8 cellular contexts compared by ENCODE assay signal in genomic region chr16:85330694-85331188, GRCh38.
A peak's percentile ranks its signal among the peaks of the same experiment; 100 is the strongest.
DNase-seq lines count a peak whose midpoint lies in the region; ATAC-seq, FAIRE-seq and TF ChIP-seq lines count a peak whose summit lies in the region.

No MANE protein-coding gene starts in this region.

- peak; percentile 58 for ATAC-seq in CD4-positive, alpha-beta T cell (ENCODE audit: poor library complexity)
- ATAC-seq in GM21786 (IDR thresholded peaks at IDR 0.05; ENCODE audit: unreplicated experiment) = no peak
- ATAC-seq in HG02588 (IDR thresholded peaks at IDR 0.05; ENCODE audit: unreplicated experiment) = no peak
- ATAC-seq in GM18868 (IDR thresholded peaks at IDR 0.05; ENCODE audit: unreplicated experiment) = no peak

- H3K36me3 ChIP-seq in kidney (ENCODE audit: control insufficient read depth in 1 of 2, insufficient read depth in 2 of 2, low read length in 2 of 2) = no peaks in the 10 kb centered on the region

- H3K27ac ChIP-seq in CD4-positive, alpha-beta T cell (ENCODE audit: low read depth, low read length) = no peak overlapping the region
- H3K27ac ChIP-seq in kidney (ENCODE audit: low read depth in 2 of 2, low read length in 2 of 2) = no peak overlapping the region

- no peak for FAIRE-seq in kidney (lab: Jason Lieb, UNC)

- intact Hi-C loops in CD4-positive, alpha-beta T cell (cut with DNase I, micrococcal nuclease) = loop anchor here (1.0 kb wide), 1 partner anchor 27 kb away; no protein-coding TSS in a partner anchor
- intact Hi-C loops in kidney (cut with DNase I) = no loop called here

- H3K4me3 Mint-ChIP-seq in CD4-positive, alpha-beta T cell = no peak overlapping the region

- H3K36me3 Mint-ChIP-seq in CD4-positive, alpha-beta T cell (ENCODE audit: low read depth) = no peaks in the 10 kb centered on the region

- no peaks in the 10 kb centered on the region for H3K9me3 Mint-ChIP-seq in CD4-positive, alpha-beta T cell

- no peak overlapping the region for H3K27ac Mint-ChIP-seq in CD4-positive, alpha-beta T cell

- H3K9ac ChIP-seq in kidney (ENCODE audit: low read length in 2 of 2) = no peak overlapping the region

- peaks cover 12 to 26% of the 10 kb centered on the region in 2 donors for H3K4me1 ChIP-seq in kidney (ENCODE audit: control insufficient read depth in 1 of 2, insufficient read depth in 1 of 2, low read depth in 1 of 2, low read length in 2 of 2)

- DNase-seq in CD4-positive, alpha-beta T cell = peak in 1 of 10 experiments; percentile 16
- DNase-seq in NCI-H460 (ENCODE audit: extremely low read depth, low read depth) (peak; percentile 43), astrocyte of the hippocampus (ENCODE audit: low read depth, low spot score) (peak; percentile 81), kidney (no peak)

- CTCF ChIA-PET in CD4-positive, alpha-beta T cell (lab: Charles Lee) = interaction anchor here (0.6 kb wide), 1 partner anchor 22 kb away, joined by 3 read pairs; no protein-coding TSS in a partner anchor

- peaks cover 23% of the 10 kb centered on the region for H3K4me1 Mint-ChIP-seq in CD4-positive, alpha-beta T cell (ENCODE audit: low read depth)

- peaks cover 19% of the 10 kb centered on the region for H3K27me3 ChIP-seq in CD4-positive, alpha-beta T cell (ENCODE audit: control insufficient read depth, insufficient read depth, low read length)

- POLR2A ChIA-PET in CD4-positive, alpha-beta T cell (lab: Charles Lee) = interaction anchor here (0.7 to 1.5 kb wide), 4 partner anchors 19 to 286 kb away, joined by 3 to 9 read pairs (median 4); no protein-coding TSS in a partner anchor

- peaks cover 9% of the 10 kb centered on the region for H3K27me3 Mint-ChIP-seq in CD4-positive, alpha-beta T cell

- H3K4me3 ChIP-seq in GM12875 (ENCODE audit: low read depth, low read length) (no peak overlapping the region), kidney (ENCODE audit: low read length in 2 of 2) (no peak overlapping the region)

- peak; percentile 40 for TF ChIP-seq CTCF in CD4-positive, alpha-beta T cell (IDR thresholded peaks at IDR 0.05)
- TF ChIP-seq CTCF in GM12875 (IDR thresholded peaks at IDR 0.05; ENCODE audit: borderline replicate concordance, insufficient read depth, low read depth, low read length) (peak; percentile 43; the same call in 1 of the 2 replicates), kidney (IDR thresholded peaks at IDR 0.05; ENCODE audit: borderline replicate concordance, extremely low read depth, insufficient read depth) (peak; percentile 21)

- H3K9me3 ChIP-seq in CD4-positive, alpha-beta T cell (ENCODE audit: control insufficient read depth, low read length) = no peaks in the 10 kb centered on the region
- no peaks in the 10 kb centered on the region for H3K9me3 ChIP-seq in kidney (ENCODE audit: control insufficient read depth in 1 of 2, low read length in 2 of 2)
